ENCODE assay signal across 8 cellular contexts in the genomic region with DNA sequence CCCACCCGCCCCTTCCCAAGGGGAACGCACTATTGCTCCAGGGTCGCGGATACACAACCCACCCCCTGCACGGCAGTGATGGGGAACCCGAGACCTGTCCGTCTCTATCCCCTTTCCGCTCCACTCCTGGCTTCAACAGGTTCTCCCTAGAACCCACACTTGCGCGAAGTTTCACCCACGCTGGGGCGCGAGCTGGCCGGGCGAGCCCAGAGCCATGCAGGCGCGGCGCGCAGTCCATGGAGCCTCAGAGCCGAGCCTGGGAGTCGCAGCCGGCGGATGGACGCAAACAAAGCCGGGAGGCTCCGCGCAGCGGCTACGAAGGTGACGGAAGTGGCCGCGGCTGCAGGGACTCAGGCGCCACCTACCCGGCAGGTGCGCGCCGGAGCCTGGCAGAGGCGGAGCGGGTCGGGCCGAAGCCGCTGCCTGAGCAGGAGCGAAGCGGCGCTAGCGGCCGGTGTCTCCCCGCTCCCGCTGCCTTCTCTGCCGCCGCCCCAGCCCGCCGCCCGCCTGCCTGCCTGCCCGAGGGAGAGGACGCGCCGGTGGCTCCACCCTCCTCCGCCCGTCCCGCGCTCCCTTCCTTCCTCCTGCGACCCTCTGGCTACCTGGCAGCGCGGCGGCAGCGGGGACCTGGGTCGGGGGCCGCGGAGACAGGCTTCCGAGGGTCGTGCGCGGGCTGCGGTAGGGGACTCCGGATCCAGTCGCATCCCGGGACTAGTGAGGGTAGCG. TPM values are rescaled to one million over a fixed set of nuclear protein-coding genes. Genes with fewer than 3 reads are reported as not detected.
DNase-seq lines count a peak whose midpoint lies in the region; ATAC-seq and TF ChIP-seq lines count a peak whose summit lies in the region.

No MANE protein-coding gene starts in this region.

- intact Hi-C loops in ovary (cut with DNase I), result no loop called here

- TF ChIP-seq CTCF in VCaP (conservative IDR thresholded peaks at IDR 0.05) (0 out of 2 replicates have a peak, but pooled peaks have one; percentile 18), hepatocyte (IDR thresholded peaks at IDR 0.05; ENCODE audit: poor library complexity) (no peak), ovary (IDR thresholded peaks at IDR 0.05) (no peak)

- H3K4me1 ChIP-seq in hepatocyte (ENCODE audit: insufficient read depth), result peaks cover 22% of the 10 kb centered on the region
- peaks cover 5% of the 10 kb centered on the region for H3K4me1 ChIP-seq in ovary (ENCODE audit: insufficient read depth)

- TF ChIP-seq EP300 in ovary (IDR thresholded peaks at IDR 0.05), result no peak

- H3K36me3 ChIP-seq in hepatocyte (replicated peaks; ENCODE audit: insufficient read depth, low read depth), result no peaks in the 10 kb centered on the region
- no peaks in the 10 kb centered on the region for H3K36me3 ChIP-seq in ovary

- DNase-seq in activated CD4-positive, alpha-beta T cell treated with anti-CD3 and anti-CD28 coated beads for 48 hours, result peak; percentile 48
- no peak for DNase-seq in activated CD4-positive, alpha-beta T cell treated with anti-CD3 and anti-CD28 coated beads, Interleukin-2, amount 50 U/mL, for 1 hour
- DNase-seq in hepatocyte (ENCODE audit: low spot score), result peak; percentile 79
- DNase-seq in stimulated activated effector memory CD8-positive, alpha-beta T cell treated with anti-CD3 and anti-CD28 coated beads, Interleukin-12 subunit alpha, Interleukin-12 subunit beta, amount 100 ng/mL, for 72 hours (ENCODE audit: low spot score in 2 of 2), result no peak
- no peak for DNase-seq in AG08395 (ENCODE audit: low spot score)
- no peak for DNase-seq in ovary

- H3K4me1 Mint-ChIP-seq in stimulated activated effector memory CD8-positive, alpha-beta T cell treated with anti-CD3 and anti-CD28 coated beads, Interleukin-12 subunit alpha, Interleukin-12 subunit beta, amount 100 ng/mL, for 72 hours, result peaks cover 12% of the 10 kb centered on the region

- H3K27ac Mint-ChIP-seq in stimulated activated effector memory CD8-positive, alpha-beta T cell treated with anti-CD3 and anti-CD28 coated beads, Interleukin-12 subunit alpha, Interleukin-12 subunit beta, amount 100 ng/mL, for 72 hours, result no peak overlapping the region

- no peak for TF ChIP-seq POLR2A in ovary (IDR thresholded peaks at IDR 0.05)

- no peaks in the 10 kb centered on the region for H3K9me2 ChIP-seq in hepatocyte (replicated peaks; ENCODE audit: insufficient read depth)

- no peaks in the 10 kb centered on the region for H3K9me3 ChIP-seq in hepatocyte (ENCODE audit: low read depth)
- peaks cover 0 to 14% of the 10 kb centered on the region in 2 donors for H3K9me3 ChIP-seq in ovary

- H3K27me3 ChIP-seq in hepatocyte (peaks cover 73% of the 10 kb centered on the region), ovary (no peaks in the 10 kb centered on the region)

- H3K36me3 Mint-ChIP-seq in stimulated activated effector memory CD8-positive, alpha-beta T cell treated with anti-CD3 and anti-CD28 coated beads, Interleukin-12 subunit alpha, Interleukin-12 subunit beta, amount 100 ng/mL, for 72 hours, result no peaks in the 10 kb centered on the region

- peak; percentile 14 for ATAC-seq in stimulated activated effector memory CD8-positive, alpha-beta T cell treated with anti-CD3 and anti-CD28 coated beads, Interleukin-12 subunit alpha, Interleukin-12 subunit beta, amount 100 ng/mL, for 72 hours
- no peak for ATAC-seq in HG02938 (IDR thresholded peaks at IDR 0.05; ENCODE audit: unreplicated experiment)

- no peaks in the 10 kb centered on the region for H3K79me2 ChIP-seq in hepatocyte

- H4K20me1 ChIP-seq in hepatocyte (ENCODE audit: insufficient read depth, poor library complexity, severe bottlenecking), result no peaks in the 10 kb centered on the region

- H3K4me3 ChIP-seq in hepatocyte, result peak overlapping the region; percentile 23
- no peak overlapping the region for H3K4me3 ChIP-seq in ovary

- no peak overlapping the region for H3K27ac ChIP-seq in VCaP
- H3K27ac ChIP-seq in hepatocyte, result no peak overlapping the region
- H3K27ac ChIP-seq in ovary, result no peak overlapping the region

- H3K9me3 Mint-ChIP-seq in stimulated activated effector memory CD8-positive, alpha-beta T cell treated with anti-CD3 and anti-CD28 coated beads, Interleukin-12 subunit alpha, Interleukin-12 subunit beta, amount 100 ng/mL, for 72 hours, result no peaks in the 10 kb centered on the region

- H3K4me2 ChIP-seq in hepatocyte, result peak overlapping the region; percentile 98

- WGBS in hepatocyte (ENCODE audit: low lambda C conversion rate, missing lambda C conversion rate), result 2% methylated on average over 63 of the region's 79 CpGs
- WGBS in ovary, 3 donors, result 1 to 2% (median 1%) methylated on average over 50 to 79 of the region's 79 CpGs

- peak overlapping the region; percentile 27 for H3K4me3 Mint-ChIP-seq in stimulated activated effector memory CD8-positive, alpha-beta T cell treated with anti-CD3 and anti-CD28 coated beads, Interleukin-12 subunit alpha, Interleukin-12 subunit beta, amount 100 ng/mL, for 72 hours

- peak overlapping the region; percentile 78 for H2AFZ ChIP-seq in hepatocyte

RNA-seq across cellular contexts. Expression of gene ALPG, which starts 14.0 kb away (rescaled TPM):
- total RNA-seq in hepatocyte, result 0.16 and 1.5 TPM in 2 replicates
- polyA plus RNA-seq in hepatocyte, result 0.08 and 0.86 TPM in 2 replicates
- total RNA-seq in ovary, result under 1 TPM in 2 of 7 donors, not detected in 5; 0.11 to 0.36 TPM
- polyA plus RNA-seq in ovary, result under 1 TPM in 1 of 2 donors, not detected in 1; 0.02 TPM

RNA-seq across cellular contexts. Expression of gene ALPI, which starts 35.3 kb away (rescaled TPM):
- total RNA-seq in hepatocyte (3.9 and 4.1 TPM in 2 replicates), ovary (under 1 TPM in 1 of 7 donors, not detected in 6; 0.72 TPM)
- polyA plus RNA-seq in hepatocyte (2.7 and 3.5 TPM in 2 replicates), ovary (not detected)

RNA-seq across cellular contexts. Expression of gene ALPP, which starts 42.1 kb away (rescaled TPM):
- total RNA-seq in hepatocyte (6.5 and 8.7 TPM in 2 replicates), ovary (10 to 100 TPM in 2 of 7 donors, 1 to 10 TPM in 1, under 1 TPM in 2, not detected in 2; 0.20 to 21.6 (median 8.5) TPM)
- polyA plus RNA-seq in hepatocyte (1.2 and 1.3 TPM in 2 replicates), ovary (not detected)

Comparison
In these comparisons a context has a peak if more than half of its experiments do, and no peak if none do; other contexts are left out.
1. DNase-seq: peak in activated CD4-positive, alpha-beta T cell treated with anti-CD3 and anti-CD28 coated beads for 48 hours (single experiment) and hepatocyte (single experiment); none in activated CD4-positive, alpha-beta T cell treated with anti-CD3 and anti-CD28 coated beads, Interleukin-2, amount 50 U/mL, for 1 hour (single experiment), stimulated activated effector memory CD8-positive, alpha-beta T cell treated with anti-CD3 and anti-CD28 coated beads, Interleukin-12 subunit alpha, Interleukin-12 subunit beta, amount 100 ng/mL, for 72 hours (0 of 2), AG08395 (single experiment) and ovary (0 of 5).